17 cellular contexts compared by ENCODE assay signal in the genomic region with DNA sequence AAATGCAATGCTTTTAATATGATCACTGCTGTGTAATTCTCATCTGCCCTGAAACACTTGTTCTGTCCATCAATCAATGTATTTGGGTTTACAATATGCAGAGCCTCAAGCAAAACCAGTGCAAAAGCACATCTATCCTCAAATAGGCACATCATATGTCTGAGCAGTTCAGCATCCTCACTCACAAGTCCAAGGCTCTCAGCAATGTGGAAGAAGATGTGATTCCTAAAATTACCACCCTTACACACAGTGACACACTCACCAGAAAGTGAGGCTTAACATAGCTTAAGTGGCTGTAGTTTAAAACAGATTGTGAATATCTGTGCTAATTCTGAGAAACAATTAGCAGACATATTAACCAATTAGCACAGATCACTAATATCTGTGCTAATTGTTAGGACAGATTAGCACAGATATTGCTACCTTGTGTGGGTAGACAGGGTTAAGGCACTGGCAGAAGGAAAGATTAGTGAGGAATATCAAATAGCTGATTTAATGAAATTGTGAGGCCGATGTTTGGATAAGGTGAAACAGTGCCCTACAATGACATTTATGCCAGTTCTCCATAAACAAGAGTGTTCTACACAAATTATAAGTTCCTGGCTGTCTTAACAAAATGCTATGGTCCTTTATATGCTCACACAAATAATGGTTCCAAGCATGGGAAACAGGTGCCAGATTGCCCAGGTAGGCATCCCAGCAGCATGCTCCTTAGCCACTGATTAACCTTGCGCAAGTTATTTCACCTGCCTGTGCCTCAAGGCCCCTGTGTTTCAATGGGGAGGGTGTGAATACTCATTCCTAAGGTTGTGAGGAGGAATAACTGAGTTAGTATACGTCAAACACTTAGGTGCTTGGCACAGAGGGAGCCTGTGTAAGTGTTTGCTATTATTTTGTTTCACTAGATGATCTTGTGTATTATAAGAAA. TPM values are rescaled to one million over a fixed set of nuclear protein-coding genes. Genes with fewer than 3 reads are reported as not detected.
DNase-seq lines count a peak whose midpoint lies in the region; ATAC-seq and TF ChIP-seq lines count a peak whose summit lies in the region.
"Had no signal": no experiment of that assay in that cellular context is flagged by ENCODE, and none has a peak within 500 bp of the region (broad histone marks: within the 10 kb centered on the region; RNA-seq: fewer than 3 reads in every experiment).

No MANE protein-coding gene starts in this region.

- H3K4me1 Mint-ChIP-seq in activated T-helper 1 cell treated with anti-CD3 and anti-CD28 coated beads, Interleukin-12 subunit alpha, Interleukin-12 subunit beta, Interleukin-2, Interleukin-4 antibody, amounts not matched to agents 30 ng/mL and 10 ng/mL and 1 ng/mL, durations not matched to agents 14 hours and 24 hours and 36 hours (ENCODE audit: low read depth), result peaks cover 68% of the 10 kb centered on the region
- peaks cover 54% of the 10 kb centered on the region for H3K4me1 Mint-ChIP-seq in memory B cell

- no peaks in the 10 kb centered on the region for H3K27me3 Mint-ChIP-seq in activated T-helper 1 cell treated with anti-CD3 and anti-CD28 coated beads, Interleukin-12 subunit alpha, Interleukin-12 subunit beta, Interleukin-2, Interleukin-4 antibody, amounts not matched to agents 30 ng/mL and 10 ng/mL and 1 ng/mL, durations not matched to agents 14 hours and 24 hours and 36 hours (ENCODE audit: insufficient read depth)
- no peaks in the 10 kb centered on the region for H3K27me3 Mint-ChIP-seq in memory B cell

- DNase-seq in activated CD4-positive, alpha-beta T cell treated with anti-CD3 and anti-CD28 coated beads for 48 hours, result peak; percentile 47
- no peak for DNase-seq in activated CD4-positive, alpha-beta T cell treated with anti-CD3 and anti-CD28 coated beads for 4 hours
- DNase-seq in GM12864 (ENCODE audit: low read depth) (no peak), memory B cell (ENCODE audit: low spot score in 2 of 2) (no peak), GM20000 (ENCODE audit: low spot score) (no peak), epidermal melanocyte (ENCODE audit: insufficient read length, low spot score) (no peak)
- no peak for DNase-seq in activated T-helper 1 cell treated with anti-CD3 and anti-CD28 coated beads, Interleukin-12 subunit alpha, Interleukin-12 subunit beta, Interleukin-2, Interleukin-4 antibody, amounts not matched to agents 30 ng/mL and 10 ng/mL and 1 ng/mL, durations not matched to agents 14 hours and 24 hours and 36 hours (ENCODE audit: low spot score)
- DNase-seq: body of pancreas, Calu3, GOT3, KBM-7, left ventricle myocardium superior, NCI-H1105, NCI-H2227 treated with DMSO at 0.1 percent for 48 hours, SHP77 had no signal

- peaks cover 77% of the 10 kb centered on the region for H3K36me3 Mint-ChIP-seq in activated T-helper 1 cell treated with anti-CD3 and anti-CD28 coated beads, Interleukin-12 subunit alpha, Interleukin-12 subunit beta, Interleukin-2, Interleukin-4 antibody, amounts not matched to agents 30 ng/mL and 10 ng/mL and 1 ng/mL, durations not matched to agents 14 hours and 24 hours and 36 hours (ENCODE audit: low read depth)
- peaks cover 1% of the 10 kb centered on the region for H3K36me3 Mint-ChIP-seq in memory B cell

- H3K4me3 ChIP-seq in GM12864 (ENCODE audit: low read depth, low read length), result peak overlapping the region; percentile 90
- H3K4me3 ChIP-seq: body of pancreas, prostate gland had no signal

- ATAC-seq in memory B cell (ENCODE audit: low read depth) (no peak), HG03280 (IDR thresholded peaks at IDR 0.05; ENCODE audit: unreplicated experiment) (no peak)
- ATAC-seq: body of pancreas, left ventricle myocardium superior had no signal

- H3K4me3 Mint-ChIP-seq in activated T-helper 1 cell treated with anti-CD3 and anti-CD28 coated beads, Interleukin-12 subunit alpha, Interleukin-12 subunit beta, Interleukin-2, Interleukin-4 antibody, amounts not matched to agents 30 ng/mL and 10 ng/mL and 1 ng/mL, durations not matched to agents 14 hours and 24 hours and 36 hours, result peak overlapping the region; percentile 98
- H3K4me3 Mint-ChIP-seq in memory B cell, result peak overlapping the region; percentile 49

- intact Hi-C loops in activated T-helper 1 cell treated with anti-CD3 and anti-CD28 coated beads, Interleukin-12 subunit alpha, Interleukin-12 subunit beta, Interleukin-2, Interleukin-4 antibody, amounts not matched to agents 30 ng/mL and 10 ng/mL and 1 ng/mL, durations not matched to agents 14 hours and 24 hours and 36 hours (cut with micrococcal nuclease), result no loop called here

- TF ChIP-seq CTCF in GM12864 (IDR thresholded peaks at IDR 0.05; ENCODE audit: low read depth, low read length, missing control alignments), result no peak
- TF ChIP-seq CTCF in GM20000 (IDR thresholded peaks at IDR 0.05; ENCODE audit: extremely low read depth, missing control alignments), result no peak

- H3K9me3 Mint-ChIP-seq in activated T-helper 1 cell treated with anti-CD3 and anti-CD28 coated beads, Interleukin-12 subunit alpha, Interleukin-12 subunit beta, Interleukin-2, Interleukin-4 antibody, amounts not matched to agents 30 ng/mL and 10 ng/mL and 1 ng/mL, durations not matched to agents 14 hours and 24 hours and 36 hours, result no peaks in the 10 kb centered on the region
- H3K9me3 Mint-ChIP-seq in memory B cell, result no peaks in the 10 kb centered on the region

- H3K27ac Mint-ChIP-seq in activated T-helper 1 cell treated with anti-CD3 and anti-CD28 coated beads, Interleukin-12 subunit alpha, Interleukin-12 subunit beta, Interleukin-2, Interleukin-4 antibody, amounts not matched to agents 30 ng/mL and 10 ng/mL and 1 ng/mL, durations not matched to agents 14 hours and 24 hours and 36 hours, result peak overlapping the region; percentile 98
- peak overlapping the region; percentile 87 for H3K27ac Mint-ChIP-seq in memory B cell

RNA-seq across cellular contexts. Expression of a gene that starts 41.7 kb away (rescaled TPM):
- 48.6 and 55.8 TPM in 2 replicates for total RNA-seq in activated T-helper 1 cell treated with anti-CD3 and anti-CD28 coated beads, Interleukin-12 subunit alpha, Interleukin-12 subunit beta, Interleukin-2, Interleukin-4 antibody, amounts not matched to agents 30 ng/mL and 10 ng/mL and 1 ng/mL, durations not matched to agents 14 hours and 24 hours and 36 hours
